15 cellular contexts compared by ENCODE assay signal in the genomic region with DNA sequence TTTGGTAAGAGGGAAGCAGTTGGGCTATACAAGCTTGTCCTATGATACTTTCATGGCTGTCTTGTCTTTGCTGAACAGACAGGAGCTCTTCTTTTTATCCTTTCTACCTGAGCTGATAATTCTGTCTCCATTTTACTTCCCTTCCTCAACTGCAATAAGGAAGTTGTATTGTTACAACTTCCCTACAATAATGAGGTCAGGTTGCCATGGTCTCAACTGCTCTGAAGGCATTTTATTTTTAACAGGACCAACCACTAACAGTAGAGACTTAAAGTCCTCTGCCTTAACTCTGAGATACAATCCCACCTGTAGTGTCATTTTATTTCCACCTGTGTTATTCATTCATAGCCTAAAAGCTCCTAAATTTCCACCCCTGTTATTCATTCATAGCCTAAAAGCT.
DNase-seq lines count a peak whose midpoint lies in the region; ATAC-seq, FAIRE-seq and TF ChIP-seq lines count a peak whose summit lies in the region.
"Had no signal": no experiment of that assay in that cellular context is flagged by ENCODE, and none has a peak within 500 bp of the region (broad histone marks: within the 10 kb centered on the region; RNA-seq: fewer than 3 reads in every experiment).

No MANE protein-coding gene starts in this region.

- no peak for DNase-seq in CD4-positive, CD25-positive, alpha-beta regulatory T cell
- DNase-seq in GM18507 (ENCODE audit: extremely low spot score, insufficient read length, low read depth), result no peak
- no peak for DNase-seq in activated B cell treated with CpG ODN at 0.5 μM for 24 hours
- no peak for DNase-seq in naive thymus-derived CD4-positive, alpha-beta T cell
- DNase-seq in COLO829 (ENCODE audit: low spot score), result no peak
- DNase-seq in HPDE6-E6E7 (ENCODE audit: extremely low spot score), result no peak
- DNase-seq: left ventricle myocardium superior; NCI-H2029 treated with DMSO at 0.1 percent for 48 hours; stimulated activated CD4-positive, alpha-beta T cell treated with anti-CD3 and anti-CD28 coated beads, Interleukin-4, amount 100 ng/mL, for 1 hour had no signal

- CTCF ChIA-PET in activated B cell treated with CpG ODN at 0.5 μM for 24 hours (lab: Charles Lee), result no interaction called here
- CTCF ChIA-PET in naive thymus-derived CD4-positive, alpha-beta T cell (lab: Charles Lee), result no interaction called here

- no peaks in the 10 kb centered on the region for H3K27me3 Mint-ChIP-seq in CD4-positive, CD25-positive, alpha-beta regulatory T cell
- no peaks in the 10 kb centered on the region for H3K27me3 Mint-ChIP-seq in activated B cell treated with CpG ODN at 0.5 μM for 24 hours
- no peaks in the 10 kb centered on the region for H3K27me3 Mint-ChIP-seq in naive thymus-derived CD4-positive, alpha-beta T cell

- H3K27ac ChIP-seq in CD4-positive, CD25-positive, alpha-beta regulatory T cell (ENCODE audit: insufficient read depth, low read length, poor library complexity, severe bottlenecking), result no peak overlapping the region
- H3K27ac ChIP-seq in naive thymus-derived CD4-positive, alpha-beta T cell (ENCODE audit: low read depth, low read length), result no peak overlapping the region
- H3K27ac ChIP-seq: VCaP had no signal

- peaks cover 0 to 5% (median 2%) of the 10 kb centered on the region in 7 donors for H3K9me3 Mint-ChIP-seq in CD4-positive, CD25-positive, alpha-beta regulatory T cell
- H3K9me3 Mint-ChIP-seq in activated B cell treated with CpG ODN at 0.5 μM for 24 hours, result peaks cover 2% of the 10 kb centered on the region
- H3K9me3 Mint-ChIP-seq in naive thymus-derived CD4-positive, alpha-beta T cell, result peaks cover 0 to 8% (median 3%) of the 10 kb centered on the region in 11 donors
- H3K9me3 Mint-ChIP-seq: neural crest cell had no signal

- H3K9me3 ChIP-seq in CD4-positive, CD25-positive, alpha-beta regulatory T cell (ENCODE audit: control insufficient read depth in 2 of 2, low read length in 2 of 2), result no peaks in the 10 kb centered on the region
- H3K9me3 ChIP-seq in naive thymus-derived CD4-positive, alpha-beta T cell (ENCODE audit: control insufficient read depth in 2 of 3, low read length in 3 of 3), result no peaks in the 10 kb centered on the region

- no peak for ATAC-seq in CD4-positive, CD25-positive, alpha-beta regulatory T cell (ENCODE audit: low read depth in 2 of 2)
- no peak for ATAC-seq in activated B cell treated with CpG ODN at 0.5 μM for 24 hours (ENCODE audit: low read depth)
- no peak for ATAC-seq in naive thymus-derived CD4-positive, alpha-beta T cell
- ATAC-seq in GM18517 (IDR thresholded peaks at IDR 0.05; ENCODE audit: unreplicated experiment), result no peak
- ATAC-seq: left ventricle myocardium superior, sciatic nerve had no signal

- intact Hi-C loops in activated B cell treated with CpG ODN at 0.5 μM for 24 hours (cut with micrococcal nuclease), result loop anchor here (2.0 kb wide), 1 partner anchor 16 kb away; no protein-coding TSS in a partner anchor
- intact Hi-C loops in naive thymus-derived CD4-positive, alpha-beta T cell (cut with micrococcal nuclease), result loop anchor here in 1 of 2 donors (2.0 kb wide), 1 partner anchor 14 kb away; no protein-coding TSS in a partner anchor

- peaks cover 20 to 30% (median 24%) of the 10 kb centered on the region in 4 donors for H3K4me1 Mint-ChIP-seq in CD4-positive, CD25-positive, alpha-beta regulatory T cell
- peaks cover 9% of the 10 kb centered on the region for H3K4me1 Mint-ChIP-seq in activated B cell treated with CpG ODN at 0.5 μM for 24 hours
- H3K4me1 Mint-ChIP-seq in naive thymus-derived CD4-positive, alpha-beta T cell, result peaks cover 6 to 32% (median 19%) of the 10 kb centered on the region in 7 donors

- H3K27ac Mint-ChIP-seq in CD4-positive, CD25-positive, alpha-beta regulatory T cell, result peak overlapping the region in 2 of 3 donors; percentile 63 to 76
- H3K27ac Mint-ChIP-seq in activated B cell treated with CpG ODN at 0.5 μM for 24 hours, result peak overlapping the region; percentile 47
- H3K27ac Mint-ChIP-seq in naive thymus-derived CD4-positive, alpha-beta T cell, result peak overlapping the region in 8 of 9 donors; percentile 2 to 71 (median 52)

- H3K4me3 Mint-ChIP-seq in CD4-positive, CD25-positive, alpha-beta regulatory T cell, result no peak overlapping the region
- H3K4me3 Mint-ChIP-seq in activated B cell treated with CpG ODN at 0.5 μM for 24 hours, result no peak overlapping the region
- H3K4me3 Mint-ChIP-seq in naive thymus-derived CD4-positive, alpha-beta T cell, result no peak overlapping the region
- H3K4me3 Mint-ChIP-seq: neural crest cell had no signal

- peaks cover 40% of the 10 kb centered on the region for H3K36me3 Mint-ChIP-seq in CD4-positive, CD25-positive, alpha-beta regulatory T cell
- H3K36me3 Mint-ChIP-seq in activated B cell treated with CpG ODN at 0.5 μM for 24 hours (ENCODE audit: low read depth), result peaks cover 57% of the 10 kb centered on the region
- peaks cover 21 to 54% (median 33%) of the 10 kb centered on the region in 5 donors for H3K36me3 Mint-ChIP-seq in naive thymus-derived CD4-positive, alpha-beta T cell

- FAIRE-seq in GM18507 (lab: Jason Lieb, UNC), result peak; percentile 38
- FAIRE-seq: H54, urothelium cell line had no signal

- POLR2A ChIA-PET in activated B cell treated with CpG ODN at 0.5 μM for 24 hours (lab: Charles Lee), result interaction anchor here (0.8 to 1.2 kb wide), 2 partner anchors 246 to 390 kb away, joined by 3 read pairs; a partner anchor contains a TSS
- POLR2A ChIA-PET in naive thymus-derived CD4-positive, alpha-beta T cell (lab: Charles Lee), result no interaction called here

- no peaks in the 10 kb centered on the region for H3K4me1 ChIP-seq in CD4-positive, CD25-positive, alpha-beta regulatory T cell (ENCODE audit: control insufficient read depth, insufficient read depth, low read length, poor library complexity, severe bottlenecking)
- peaks cover 0 to 3% of the 10 kb centered on the region in 2 donors for H3K4me1 ChIP-seq in naive thymus-derived CD4-positive, alpha-beta T cell (ENCODE audit: control insufficient read depth in 2 of 2, insufficient read depth in 2 of 2, low read length in 2 of 2)

- no peak overlapping the region for H3K4me3 ChIP-seq in CD4-positive, CD25-positive, alpha-beta regulatory T cell (ENCODE audit: low read depth, low read length)
- H3K4me3 ChIP-seq in naive thymus-derived CD4-positive, alpha-beta T cell (ENCODE audit: low read length), result no peak overlapping the region

- no peaks in the 10 kb centered on the region for H3K27me3 ChIP-seq in CD4-positive, CD25-positive, alpha-beta regulatory T cell (ENCODE audit: control insufficient read depth, insufficient read depth, low read length)
- no peaks in the 10 kb centered on the region for H3K27me3 ChIP-seq in naive thymus-derived CD4-positive, alpha-beta T cell (ENCODE audit: control insufficient read depth in 2 of 2, insufficient read depth in 2 of 2, low read length in 2 of 2)

- H3K36me3 ChIP-seq in CD4-positive, CD25-positive, alpha-beta regulatory T cell (ENCODE audit: control insufficient read depth, insufficient read depth, low read length), result peaks cover 33% of the 10 kb centered on the region
- H3K36me3 ChIP-seq in naive thymus-derived CD4-positive, alpha-beta T cell (ENCODE audit: control insufficient read depth in 2 of 3, insufficient read depth in 3 of 3, low read length in 3 of 3), result peaks cover 0 to 28% (median 6%) of the 10 kb centered on the region in 3 experiments

- no peak for TF ChIP-seq CTCF in activated B cell treated with CpG ODN at 0.5 μM for 24 hours (IDR thresholded peaks at IDR 0.05)
